In the genomic region with DNA sequence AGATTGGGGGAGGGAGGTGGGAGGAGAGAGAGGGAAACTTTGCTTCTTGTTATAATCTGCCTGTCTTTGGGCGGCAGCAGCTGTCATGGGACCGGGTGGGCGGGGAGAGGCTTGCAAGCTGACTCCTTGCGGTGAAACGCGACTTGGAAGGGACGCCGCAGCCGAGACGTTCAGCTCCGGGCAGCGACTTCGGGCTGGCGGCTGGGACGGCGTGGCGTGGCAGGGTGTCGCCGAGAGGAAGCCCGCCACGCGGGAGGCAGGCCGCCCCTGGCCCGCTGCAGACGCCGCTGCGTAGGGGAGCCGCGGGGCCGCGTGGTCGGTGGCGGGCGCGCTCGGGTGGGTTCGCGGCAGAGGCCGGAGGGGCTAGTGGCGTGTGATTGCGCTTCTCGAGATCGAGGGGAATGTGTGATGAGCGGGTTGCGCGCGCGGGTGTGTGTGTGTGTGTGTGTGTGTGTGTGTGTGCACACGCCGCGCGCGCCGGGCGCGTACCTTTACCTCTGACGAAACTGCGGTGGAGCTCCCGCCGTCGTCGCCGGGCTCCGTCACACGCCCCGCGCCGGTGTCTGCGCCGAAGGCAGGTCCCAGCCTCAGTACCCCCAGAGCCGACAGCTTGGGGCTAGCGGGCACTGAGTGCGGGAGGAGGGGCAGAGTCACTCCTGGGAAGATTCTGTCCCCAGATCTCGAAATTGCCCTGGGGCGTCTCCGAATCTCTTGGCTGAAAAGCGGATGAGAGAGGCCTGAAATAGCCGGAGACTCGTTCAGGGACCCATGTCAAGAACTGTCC, we compare ENCODE assay signal across 1 cellular context.
A peak's percentile ranks its signal among the peaks of the same experiment; 100 is the strongest.
TF ChIP-seq lines count a peak whose summit lies in the region.

No MANE protein-coding gene starts in this region.

TF ChIP-seq in GM12878, 131 proteins besides CTCF, POLR2A, EP300 and RAD21 (continued from another document and continues in another):
- TF ChIP-seq, protein P1, sequence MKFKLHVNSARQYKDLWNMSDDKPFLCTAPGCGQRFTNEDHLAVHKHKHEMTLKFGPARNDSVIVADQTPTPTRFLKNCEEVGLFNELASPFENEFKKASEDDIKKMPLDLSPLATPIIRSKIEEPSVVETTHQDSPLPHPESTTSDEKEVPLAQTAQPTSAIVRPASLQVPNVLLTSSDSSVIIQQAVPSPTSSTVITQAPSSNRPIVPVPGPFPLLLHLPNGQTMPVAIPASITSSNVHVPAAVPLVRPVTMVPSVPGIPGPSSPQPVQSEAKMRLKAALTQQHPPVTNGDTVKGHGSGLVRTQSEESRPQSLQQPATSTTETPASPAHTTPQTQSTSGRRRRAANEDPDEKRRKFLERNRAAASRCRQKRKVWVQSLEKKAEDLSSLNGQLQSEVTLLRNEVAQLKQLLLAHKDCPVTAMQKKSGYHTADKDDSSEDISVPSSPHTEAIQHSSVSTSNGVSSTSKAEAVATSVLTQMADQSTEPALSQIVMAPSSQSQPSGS (IDR thresholded peaks at IDR 0.05; ENCODE audit: low read length), result no peak
- TF ChIP-seq NR2F1 (conservative IDR thresholded peaks at IDR 0.05) (0 out of 2 replicates have a peak, but pooled peaks have one; percentile 22), JUND (IDR thresholded peaks at IDR 0.05; ENCODE audit: low read depth, low read length) (no peak), YY1 (IDR thresholded peaks at IDR 0.05; ENCODE audit: low read depth, low read length) (no peak), GATAD2B (conservative IDR thresholded peaks at IDR 0.05; ENCODE audit: low read depth) (peak; percentile 83), SUZ12 (IDR thresholded peaks at IDR 0.05; ENCODE audit: unreplicated experiment) (no peak), KDM1A (IDR thresholded peaks at IDR 0.05; ENCODE audit: borderline replicate concordance) (no peak), MEF2A (IDR thresholded peaks at IDR 0.05; ENCODE audit: insufficient read depth, low read depth, low read length) (no peak), NFYA (IDR thresholded peaks at IDR 0.05; ENCODE audit: borderline replicate concordance, low read depth, low read length) (no peak), ZNF622 (IDR thresholded peaks at IDR 0.05) (no peak), ZNF274 (IDR thresholded peaks at IDR 0.05; ENCODE audit: insufficient read depth, insufficient read length) (no peak), ZNF217 (IDR thresholded peaks at IDR 0.05) (peak; percentile 45; the same call in 1 of the 2 replicates), NBN (IDR thresholded peaks at IDR 0.05) (no peak), GABPA (IDR thresholded peaks at IDR 0.05; ENCODE audit: low read depth) (no peak), ESRRA (IDR thresholded peaks at IDR 0.05; ENCODE audit: low read length) (no peak), TCF7 (IDR thresholded peaks at IDR 0.05; ENCODE audit: borderline replicate concordance) (no peak)
- TF ChIP-seq, protein P2, sequence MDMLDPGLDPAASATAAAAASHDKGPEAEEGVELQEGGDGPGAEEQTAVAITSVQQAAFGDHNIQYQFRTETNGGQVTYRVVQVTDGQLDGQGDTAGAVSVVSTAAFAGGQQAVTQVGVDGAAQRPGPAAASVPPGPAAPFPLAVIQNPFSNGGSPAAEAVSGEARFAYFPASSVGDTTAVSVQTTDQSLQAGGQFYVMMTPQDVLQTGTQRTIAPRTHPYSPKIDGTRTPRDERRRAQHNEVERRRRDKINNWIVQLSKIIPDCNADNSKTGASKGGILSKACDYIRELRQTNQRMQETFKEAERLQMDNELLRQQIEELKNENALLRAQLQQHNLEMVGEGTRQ (IDR thresholded peaks at IDR 0.05; ENCODE audit: borderline replicate concordance, low read depth, low read length), result no peak
- TF ChIP-seq, protein P3, sequence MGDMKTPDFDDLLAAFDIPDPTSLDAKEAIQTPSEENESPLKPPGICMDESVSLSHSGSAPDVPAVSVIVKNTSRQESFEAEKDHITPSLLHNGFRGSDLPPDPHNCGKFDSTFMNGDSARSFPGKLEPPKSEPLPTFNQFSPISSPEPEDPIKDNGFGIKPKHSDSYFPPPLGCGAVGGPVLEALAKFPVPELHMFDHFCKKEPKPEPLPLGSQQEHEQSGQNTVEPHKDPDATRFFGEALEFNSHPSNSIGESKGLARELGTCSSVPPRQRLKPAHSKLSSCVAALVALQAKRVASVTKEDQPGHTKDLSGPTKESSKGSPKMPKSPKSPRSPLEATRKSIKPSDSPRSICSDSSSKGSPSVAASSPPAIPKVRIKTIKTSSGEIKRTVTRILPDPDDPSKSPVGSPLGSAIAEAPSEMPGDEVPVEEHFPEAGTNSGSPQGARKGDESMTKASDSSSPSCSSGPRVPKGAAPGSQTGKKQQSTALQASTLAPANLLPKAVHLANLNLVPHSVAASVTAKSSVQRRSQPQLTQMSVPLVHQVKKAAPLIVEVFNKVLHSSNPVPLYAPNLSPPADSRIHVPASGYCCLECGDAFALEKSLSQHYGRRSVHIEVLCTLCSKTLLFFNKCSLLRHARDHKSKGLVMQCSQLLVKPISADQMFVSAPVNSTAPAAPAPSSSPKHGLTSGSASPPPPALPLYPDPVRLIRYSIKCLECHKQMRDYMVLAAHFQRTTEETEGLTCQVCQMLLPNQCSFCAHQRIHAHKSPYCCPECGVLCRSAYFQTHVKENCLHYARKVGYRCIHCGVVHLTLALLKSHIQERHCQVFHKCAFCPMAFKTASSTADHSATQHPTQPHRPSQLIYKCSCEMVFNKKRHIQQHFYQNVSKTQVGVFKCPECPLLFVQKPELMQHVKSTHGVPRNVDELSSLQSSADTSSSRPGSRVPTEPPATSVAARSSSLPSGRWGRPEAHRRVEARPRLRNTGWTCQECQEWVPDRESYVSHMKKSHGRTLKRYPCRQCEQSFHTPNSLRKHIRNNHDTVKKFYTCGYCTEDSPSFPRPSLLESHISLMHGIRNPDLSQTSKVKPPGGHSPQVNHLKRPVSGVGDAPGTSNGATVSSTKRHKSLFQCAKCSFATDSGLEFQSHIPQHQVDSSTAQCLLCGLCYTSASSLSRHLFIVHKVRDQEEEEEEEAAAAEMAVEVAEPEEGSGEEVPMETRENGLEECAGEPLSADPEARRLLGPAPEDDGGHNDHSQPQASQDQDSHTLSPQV (IDR thresholded peaks at IDR 0.05), result no peak
- TF ChIP-seq, protein P4, sequence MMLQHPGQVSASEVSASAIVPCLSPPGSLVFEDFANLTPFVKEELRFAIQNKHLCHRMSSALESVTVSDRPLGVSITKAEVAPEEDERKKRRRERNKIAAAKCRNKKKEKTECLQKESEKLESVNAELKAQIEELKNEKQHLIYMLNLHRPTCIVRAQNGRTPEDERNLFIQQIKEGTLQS (IDR thresholded peaks at IDR 0.05; ENCODE audit: borderline replicate concordance, extremely low read depth, low read depth, low read length), result no peak
- TF ChIP-seq, protein P5, sequence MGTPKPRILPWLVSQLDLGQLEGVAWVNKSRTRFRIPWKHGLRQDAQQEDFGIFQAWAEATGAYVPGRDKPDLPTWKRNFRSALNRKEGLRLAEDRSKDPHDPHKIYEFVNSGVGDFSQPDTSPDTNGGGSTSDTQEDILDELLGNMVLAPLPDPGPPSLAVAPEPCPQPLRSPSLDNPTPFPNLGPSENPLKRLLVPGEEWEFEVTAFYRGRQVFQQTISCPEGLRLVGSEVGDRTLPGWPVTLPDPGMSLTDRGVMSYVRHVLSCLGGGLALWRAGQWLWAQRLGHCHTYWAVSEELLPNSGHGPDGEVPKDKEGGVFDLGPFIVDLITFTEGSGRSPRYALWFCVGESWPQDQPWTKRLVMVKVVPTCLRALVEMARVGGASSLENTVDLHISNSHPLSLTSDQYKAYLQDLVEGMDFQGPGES (IDR thresholded peaks at IDR 0.05), result no peak
- TF ChIP-seq, protein P6, sequence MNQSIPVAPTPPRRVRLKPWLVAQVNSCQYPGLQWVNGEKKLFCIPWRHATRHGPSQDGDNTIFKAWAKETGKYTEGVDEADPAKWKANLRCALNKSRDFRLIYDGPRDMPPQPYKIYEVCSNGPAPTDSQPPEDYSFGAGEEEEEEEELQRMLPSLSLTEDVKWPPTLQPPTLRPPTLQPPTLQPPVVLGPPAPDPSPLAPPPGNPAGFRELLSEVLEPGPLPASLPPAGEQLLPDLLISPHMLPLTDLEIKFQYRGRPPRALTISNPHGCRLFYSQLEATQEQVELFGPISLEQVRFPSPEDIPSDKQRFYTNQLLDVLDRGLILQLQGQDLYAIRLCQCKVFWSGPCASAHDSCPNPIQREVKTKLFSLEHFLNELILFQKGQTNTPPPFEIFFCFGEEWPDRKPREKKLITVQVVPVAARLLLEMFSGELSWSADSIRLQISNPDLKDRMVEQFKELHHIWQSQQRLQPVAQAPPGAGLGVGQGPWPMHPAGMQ (IDR thresholded peaks at IDR 0.05; ENCODE audit: borderline replicate concordance), result no peak
- TF ChIP-seq, protein P7, sequence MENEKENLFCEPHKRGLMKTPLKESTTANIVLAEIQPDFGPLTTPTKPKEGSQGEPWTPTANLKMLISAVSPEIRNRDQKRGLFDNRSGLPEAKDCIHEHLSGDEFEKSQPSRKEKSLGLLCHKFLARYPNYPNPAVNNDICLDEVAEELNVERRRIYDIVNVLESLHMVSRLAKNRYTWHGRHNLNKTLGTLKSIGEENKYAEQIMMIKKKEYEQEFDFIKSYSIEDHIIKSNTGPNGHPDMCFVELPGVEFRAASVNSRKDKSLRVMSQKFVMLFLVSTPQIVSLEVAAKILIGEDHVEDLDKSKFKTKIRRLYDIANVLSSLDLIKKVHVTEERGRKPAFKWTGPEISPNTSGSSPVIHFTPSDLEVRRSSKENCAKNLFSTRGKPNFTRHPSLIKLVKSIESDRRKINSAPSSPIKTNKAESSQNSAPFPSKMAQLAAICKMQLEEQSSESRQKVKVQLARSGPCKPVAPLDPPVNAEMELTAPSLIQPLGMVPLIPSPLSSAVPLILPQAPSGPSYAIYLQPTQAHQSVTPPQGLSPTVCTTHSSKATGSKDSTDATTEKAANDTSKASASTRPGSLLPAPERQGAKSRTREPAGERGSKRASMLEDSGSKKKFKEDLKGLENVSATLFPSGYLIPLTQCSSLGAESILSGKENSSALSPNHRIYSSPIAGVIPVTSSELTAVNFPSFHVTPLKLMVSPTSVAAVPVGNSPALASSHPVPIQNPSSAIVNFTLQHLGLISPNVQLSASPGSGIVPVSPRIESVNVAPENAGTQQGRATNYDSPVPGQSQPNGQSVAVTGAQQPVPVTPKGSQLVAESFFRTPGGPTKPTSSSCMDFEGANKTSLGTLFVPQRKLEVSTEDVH (IDR thresholded peaks at IDR 0.05; ENCODE audit: low read depth, partially characterized antibody), result no peak
- TF ChIP-seq, protein P8, sequence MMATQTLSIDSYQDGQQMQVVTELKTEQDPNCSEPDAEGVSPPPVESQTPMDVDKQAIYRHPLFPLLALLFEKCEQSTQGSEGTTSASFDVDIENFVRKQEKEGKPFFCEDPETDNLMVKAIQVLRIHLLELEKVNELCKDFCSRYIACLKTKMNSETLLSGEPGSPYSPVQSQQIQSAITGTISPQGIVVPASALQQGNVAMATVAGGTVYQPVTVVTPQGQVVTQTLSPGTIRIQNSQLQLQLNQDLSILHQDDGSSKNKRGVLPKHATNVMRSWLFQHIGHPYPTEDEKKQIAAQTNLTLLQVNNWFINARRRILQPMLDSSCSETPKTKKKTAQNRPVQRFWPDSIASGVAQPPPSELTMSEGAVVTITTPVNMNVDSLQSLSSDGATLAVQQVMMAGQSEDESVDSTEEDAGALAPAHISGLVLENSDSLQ (IDR thresholded peaks at IDR 0.05), result no peak; the same call in 1 of the 2 replicates
- TF ChIP-seq, protein P9, sequence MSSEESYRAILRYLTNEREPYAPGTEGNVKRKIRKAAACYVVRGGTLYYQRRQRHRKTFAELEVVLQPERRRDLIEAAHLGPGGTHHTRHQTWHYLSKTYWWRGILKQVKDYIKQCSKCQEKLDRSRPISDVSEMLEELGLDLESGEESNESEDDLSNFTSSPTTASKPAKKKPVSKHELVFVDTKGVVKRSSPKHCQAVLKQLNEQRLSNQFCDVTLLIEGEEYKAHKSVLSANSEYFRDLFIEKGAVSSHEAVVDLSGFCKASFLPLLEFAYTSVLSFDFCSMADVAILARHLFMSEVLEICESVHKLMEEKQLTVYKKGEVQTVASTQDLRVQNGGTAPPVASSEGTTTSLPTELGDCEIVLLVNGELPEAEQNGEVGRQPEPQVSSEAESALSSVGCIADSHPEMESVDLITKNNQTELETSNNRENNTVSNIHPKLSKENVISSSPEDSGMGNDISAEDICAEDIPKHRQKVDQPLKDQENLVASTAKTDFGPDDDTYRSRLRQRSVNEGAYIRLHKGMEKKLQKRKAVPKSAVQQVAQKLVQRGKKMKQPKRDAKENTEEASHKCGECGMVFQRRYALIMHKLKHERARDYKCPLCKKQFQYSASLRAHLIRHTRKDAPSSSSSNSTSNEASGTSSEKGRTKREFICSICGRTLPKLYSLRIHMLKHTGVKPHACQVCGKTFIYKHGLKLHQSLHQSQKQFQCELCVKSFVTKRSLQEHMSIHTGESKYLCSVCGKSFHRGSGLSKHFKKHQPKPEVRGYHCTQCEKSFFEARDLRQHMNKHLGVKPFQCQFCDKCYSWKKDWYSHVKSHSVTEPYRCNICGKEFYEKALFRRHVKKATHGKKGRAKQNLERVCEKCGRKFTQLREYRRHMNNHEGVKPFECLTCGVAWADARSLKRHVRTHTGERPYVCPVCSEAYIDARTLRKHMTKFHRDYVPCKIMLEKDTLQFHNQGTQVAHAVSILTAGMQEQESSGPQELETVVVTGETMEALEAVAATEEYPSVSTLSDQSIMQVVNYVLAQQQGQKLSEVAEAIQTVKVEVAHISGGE (CRISPR knock-in tag; IDR thresholded peaks at IDR 0.05), result no peak
- TF ChIP-seq, protein P10, sequence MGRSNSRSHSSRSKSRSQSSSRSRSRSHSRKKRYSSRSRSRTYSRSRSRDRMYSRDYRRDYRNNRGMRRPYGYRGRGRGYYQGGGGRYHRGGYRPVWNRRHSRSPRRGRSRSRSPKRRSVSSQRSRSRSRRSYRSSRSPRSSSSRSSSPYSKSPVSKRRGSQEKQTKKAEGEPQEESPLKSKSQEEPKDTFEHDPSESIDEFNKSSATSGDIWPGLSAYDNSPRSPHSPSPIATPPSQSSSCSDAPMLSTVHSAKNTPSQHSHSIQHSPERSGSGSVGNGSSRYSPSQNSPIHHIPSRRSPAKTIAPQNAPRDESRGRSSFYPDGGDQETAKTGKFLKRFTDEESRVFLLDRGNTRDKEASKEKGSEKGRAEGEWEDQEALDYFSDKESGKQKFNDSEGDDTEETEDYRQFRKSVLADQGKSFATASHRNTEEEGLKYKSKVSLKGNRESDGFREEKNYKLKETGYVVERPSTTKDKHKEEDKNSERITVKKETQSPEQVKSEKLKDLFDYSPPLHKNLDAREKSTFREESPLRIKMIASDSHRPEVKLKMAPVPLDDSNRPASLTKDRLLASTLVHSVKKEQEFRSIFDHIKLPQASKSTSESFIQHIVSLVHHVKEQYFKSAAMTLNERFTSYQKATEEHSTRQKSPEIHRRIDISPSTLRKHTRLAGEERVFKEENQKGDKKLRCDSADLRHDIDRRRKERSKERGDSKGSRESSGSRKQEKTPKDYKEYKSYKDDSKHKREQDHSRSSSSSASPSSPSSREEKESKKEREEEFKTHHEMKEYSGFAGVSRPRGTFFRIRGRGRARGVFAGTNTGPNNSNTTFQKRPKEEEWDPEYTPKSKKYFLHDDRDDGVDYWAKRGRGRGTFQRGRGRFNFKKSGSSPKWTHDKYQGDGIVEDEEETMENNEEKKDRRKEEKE (IDR thresholded peaks at IDR 0.05), result no peak; the same call in 1 of the 2 replicates
- TF ChIP-seq, protein P11, sequence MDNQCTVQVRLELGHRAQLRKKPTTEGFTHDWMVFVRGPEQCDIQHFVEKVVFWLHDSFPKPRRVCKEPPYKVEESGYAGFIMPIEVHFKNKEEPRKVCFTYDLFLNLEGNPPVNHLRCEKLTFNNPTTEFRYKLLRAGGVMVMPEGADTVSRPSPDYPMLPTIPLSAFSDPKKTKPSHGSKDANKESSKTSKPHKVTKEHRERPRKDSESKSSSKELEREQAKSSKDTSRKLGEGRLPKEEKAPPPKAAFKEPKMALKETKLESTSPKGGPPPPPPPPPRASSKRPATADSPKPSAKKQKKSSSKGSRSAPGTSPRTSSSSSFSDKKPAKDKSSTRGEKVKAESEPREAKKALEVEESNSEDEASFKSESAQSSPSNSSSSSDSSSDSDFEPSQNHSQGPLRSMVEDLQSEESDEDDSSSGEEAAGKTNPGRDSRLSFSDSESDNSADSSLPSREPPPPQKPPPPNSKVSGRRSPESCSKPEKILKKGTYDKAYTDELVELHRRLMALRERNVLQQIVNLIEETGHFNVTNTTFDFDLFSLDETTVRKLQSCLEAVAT (IDR thresholded peaks at IDR 0.05), result no peak
- TF ChIP-seq, protein P12, sequence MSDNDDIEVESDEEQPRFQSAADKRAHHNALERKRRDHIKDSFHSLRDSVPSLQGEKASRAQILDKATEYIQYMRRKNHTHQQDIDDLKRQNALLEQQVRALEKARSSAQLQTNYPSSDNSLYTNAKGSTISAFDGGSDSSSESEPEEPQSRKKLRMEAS (IDR thresholded peaks at IDR 0.05; ENCODE audit: low read depth, low read length), result no peak; the same call in 1 of the 2 replicates
